22 cellular contexts compared by ENCODE assay signal in the genomic region with DNA sequence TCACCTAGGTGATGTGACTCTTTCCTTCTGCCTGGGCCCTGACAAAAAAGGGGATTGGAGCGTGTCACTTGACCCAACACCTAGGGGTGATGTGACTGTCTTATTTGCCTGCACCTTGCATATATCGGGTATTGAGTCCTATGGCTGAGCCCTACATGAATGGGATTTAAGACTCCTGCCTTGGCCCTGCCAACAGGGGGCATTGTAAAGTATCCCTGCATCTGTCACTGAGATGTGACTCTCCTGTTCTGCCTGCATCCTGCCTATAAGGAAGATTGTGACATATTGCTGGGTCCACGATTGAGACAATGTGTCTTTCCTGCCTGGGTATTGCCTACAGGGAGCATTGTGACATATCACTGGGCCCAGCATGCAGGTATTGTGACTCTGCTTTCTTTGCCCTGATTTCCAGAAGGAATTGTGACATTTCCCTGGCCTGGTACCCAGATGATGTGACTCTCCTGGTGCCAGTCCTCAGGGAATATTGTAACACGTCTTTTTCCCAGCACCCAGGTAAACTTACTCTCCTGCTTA. TPM values are rescaled to one million over a fixed set of nuclear protein-coding genes. Genes with fewer than 3 reads are reported as not detected.
DNase-seq lines count a peak whose midpoint lies in the region; ATAC-seq, FAIRE-seq and TF ChIP-seq lines count a peak whose summit lies in the region.
"Had no signal": no experiment of that assay in that cellular context is flagged by ENCODE, and none has a peak within 500 bp of the region (broad histone marks: within the 10 kb centered on the region; RNA-seq: fewer than 3 reads in every experiment).

No MANE protein-coding gene starts in this region.

- H3K4me3 ChIP-seq in Karpas-422 (ENCODE audit: low read length) (no peak overlapping the region), K562 (no peak overlapping the region), suprapubic skin (no peak overlapping the region), heart left ventricle (no peak overlapping the region), H7 (ENCODE audit: insufficient read depth, low read depth, low read length) (no peak overlapping the region)

- H3K79me2 ChIP-seq in Karpas-422 (ENCODE audit: low read length), result no peaks in the 10 kb centered on the region
- no peaks in the 10 kb centered on the region for H3K79me2 ChIP-seq in K562 (ENCODE audit: control insufficient read depth, insufficient read depth, low read length)

- H3K4me3 Mint-ChIP-seq in activated T-helper 1 cell treated with anti-CD3 and anti-CD28 coated beads, Interleukin-12 subunit alpha, Interleukin-12 subunit beta, Interleukin-2, Interleukin-4 antibody, amounts not matched to agents 30 ng/mL and 10 ng/mL and 1 ng/mL, durations not matched to agents 14 hours and 24 hours and 36 hours, result no peak overlapping the region
- H3K4me3 Mint-ChIP-seq: CD4-positive, alpha-beta memory T cell had no signal

- H3K27ac ChIP-seq in Karpas-422 (ENCODE audit: low read length) (no peak overlapping the region), K562 (ENCODE audit: extremely low read depth, low read depth, low read length) (no peak overlapping the region), suprapubic skin (peak overlapping the region; percentile 67), heart left ventricle (no peak overlapping the region)
- H3K27ac ChIP-seq: HL-60 had no signal

- H3K4me2 ChIP-seq in Karpas-422 (ENCODE audit: low read depth, low read length, poor library complexity, severe bottlenecking) (no peak overlapping the region), K562 (ENCODE audit: insufficient read depth, low read length) (no peak overlapping the region)

- H4K20me1 ChIP-seq in Karpas-422 (ENCODE audit: insufficient read depth, low read depth, low read length), result no peaks in the 10 kb centered on the region
- H4K20me1 ChIP-seq in K562 (replicated peaks; ENCODE audit: control insufficient read depth, insufficient read depth, low read length), result no peaks in the 10 kb centered on the region

- H3K27me3 Mint-ChIP-seq in activated T-helper 1 cell treated with anti-CD3 and anti-CD28 coated beads, Interleukin-12 subunit alpha, Interleukin-12 subunit beta, Interleukin-2, Interleukin-4 antibody, amounts not matched to agents 30 ng/mL and 10 ng/mL and 1 ng/mL, durations not matched to agents 14 hours and 24 hours and 36 hours (ENCODE audit: insufficient read depth), result no peaks in the 10 kb centered on the region
- H3K27me3 Mint-ChIP-seq: CD4-positive, alpha-beta memory T cell had no signal

- TF ChIP-seq RAD21 in K562 (CRISPR knock-in tag; conservative IDR thresholded peaks at IDR 0.05 in 1 of 2, IDR thresholded peaks at IDR 0.05 in 1 of 2), result 0 out of 4 replicates have a peak, but pooled peaks of 1 of the 2 experiments have one; percentile 5

- H3K9ac ChIP-seq in Karpas-422 (ENCODE audit: low read length) (no peak overlapping the region), K562 (ENCODE audit: insufficient read depth in 1 of 2, low read depth in 2 of 2, low read length in 2 of 2) (no peak overlapping the region)

- H3K27me3 ChIP-seq in Karpas-422 (ENCODE audit: low read length), result no peaks in the 10 kb centered on the region
- H3K27me3 ChIP-seq in K562 (ENCODE audit: control insufficient read depth in 2 of 2, insufficient read depth in 2 of 2, low read length in 2 of 2), result no peaks in the 10 kb centered on the region
- no peaks in the 10 kb centered on the region for H3K27me3 ChIP-seq in suprapubic skin
- H3K27me3 ChIP-seq in heart left ventricle, result no peaks in the 10 kb centered on the region
- H3K27me3 ChIP-seq in H7 (ENCODE audit: control insufficient read depth, insufficient read depth, low read length), result no peaks in the 10 kb centered on the region

- TF ChIP-seq POLR2A in K562 (conservative IDR thresholded peaks at IDR 0.05) (no peak), suprapubic skin (IDR thresholded peaks at IDR 0.05) (no peak), heart left ventricle (IDR thresholded peaks at IDR 0.05) (no peak)

- no peaks in the 10 kb centered on the region for H3K9me2 ChIP-seq in Karpas-422 (replicated peaks; ENCODE audit: insufficient read depth, low read length)

- 0 out of 3 replicates have a peak, but pooled peaks have one; percentile 38 for ATAC-seq in K562
- no peak for ATAC-seq in heart left ventricle
- ATAC-seq: SK-N-SH treated with all-trans-retinoic acid at 6 μM for 48 hours had no signal

- FAIRE-seq in K562 (lab: Jason Lieb, UNC), result no peak
- FAIRE-seq: A204.1 had no signal

- peak; percentile 15 for DNase-seq in NCI-H2171 treated with DMSO at 0.1 percent for 48 hours (lab: John Stamatoyannopoulos, UW)
- DNase-seq in NCI-H2171 (lab: John Stamatoyannopoulos, UW), result no peak
- DNase-seq in Karpas-422, result peak; percentile 57
- DNase-seq in K562 (ENCODE audit: extremely low read depth in 1 of 4, low spot score in 3 of 4), result no peak
- DNase-seq in suprapubic skin (ENCODE audit: low spot score in 2 of 2), result no peak
- no peak for DNase-seq in heart left ventricle
- DNase-seq in activated T-helper 1 cell treated with anti-CD3 and anti-CD28 coated beads, Interleukin-12 subunit alpha, Interleukin-12 subunit beta, Interleukin-2, Interleukin-4 antibody, amounts not matched to agents 30 ng/mL and 10 ng/mL and 1 ng/mL, durations not matched to agents 14 hours and 24 hours and 36 hours (ENCODE audit: low spot score), result no peak
- DNase-seq in H7, result no peak
- DNase-seq: CD4-positive, alpha-beta memory T cell; DMS79; IMR-90; Kasumi-1; MM.1S; NCI-H1092 treated with DMSO at 0.1 percent for 48 hours; NCI-H2081; NCI-H510A treated with DMSO at 0.1 percent for 48 hours; NCI-H774; RPMI8226; SIG-M5 had no signal

- POLR2A ChIA-PET in K562 (lab: Yijun Ruan, JAX), result interaction anchor here (0.6 kb wide), 1 partner anchor 167 kb away, joined by 3 read pairs; no protein-coding TSS in a partner anchor

- H3K9me3 Mint-ChIP-seq in activated T-helper 1 cell treated with anti-CD3 and anti-CD28 coated beads, Interleukin-12 subunit alpha, Interleukin-12 subunit beta, Interleukin-2, Interleukin-4 antibody, amounts not matched to agents 30 ng/mL and 10 ng/mL and 1 ng/mL, durations not matched to agents 14 hours and 24 hours and 36 hours, result peaks cover 31% of the 10 kb centered on the region

- BruUV-seq in K562 (replicated peaks; lab: Mats Ljungman, UMichigan), result no TSS peak

- H3K9me1 ChIP-seq in K562 (ENCODE audit: control insufficient read depth, insufficient read depth, low read length), result no peaks in the 10 kb centered on the region

- H3K9me3 ChIP-seq in Karpas-422 (ENCODE audit: low read length) (no peaks in the 10 kb centered on the region), K562 (replicated peaks; ENCODE audit: control insufficient read depth, insufficient read depth, low read depth, low read length) (no peaks in the 10 kb centered on the region), suprapubic skin (no peaks in the 10 kb centered on the region), heart left ventricle (no peaks in the 10 kb centered on the region)

- no peaks in the 10 kb centered on the region for H3K36me3 Mint-ChIP-seq in activated T-helper 1 cell treated with anti-CD3 and anti-CD28 coated beads, Interleukin-12 subunit alpha, Interleukin-12 subunit beta, Interleukin-2, Interleukin-4 antibody, amounts not matched to agents 30 ng/mL and 10 ng/mL and 1 ng/mL, durations not matched to agents 14 hours and 24 hours and 36 hours (ENCODE audit: low read depth)
- H3K36me3 Mint-ChIP-seq: CD4-positive, alpha-beta memory T cell had no signal

- no peak overlapping the region for H3K27ac Mint-ChIP-seq in activated T-helper 1 cell treated with anti-CD3 and anti-CD28 coated beads, Interleukin-12 subunit alpha, Interleukin-12 subunit beta, Interleukin-2, Interleukin-4 antibody, amounts not matched to agents 30 ng/mL and 10 ng/mL and 1 ng/mL, durations not matched to agents 14 hours and 24 hours and 36 hours
- H3K27ac Mint-ChIP-seq: CD4-positive, alpha-beta memory T cell had no signal

- no peaks in the 10 kb centered on the region for H3K4me1 Mint-ChIP-seq in activated T-helper 1 cell treated with anti-CD3 and anti-CD28 coated beads, Interleukin-12 subunit alpha, Interleukin-12 subunit beta, Interleukin-2, Interleukin-4 antibody, amounts not matched to agents 30 ng/mL and 10 ng/mL and 1 ng/mL, durations not matched to agents 14 hours and 24 hours and 36 hours (ENCODE audit: low read depth)
- H3K4me1 Mint-ChIP-seq: CD4-positive, alpha-beta memory T cell had no signal

- H3K4me1 ChIP-seq in Karpas-422 (ENCODE audit: low read length) (no peaks in the 10 kb centered on the region), K562 (replicated peaks in 1 of 2; ENCODE audit: control insufficient read depth in 2 of 2, insufficient read depth in 2 of 2, low read length in 2 of 2) (no peaks in the 10 kb centered on the region), suprapubic skin (peaks cover 19% of the 10 kb centered on the region), heart left ventricle (no peaks in the 10 kb centered on the region)

- in situ Hi-C loops in K562 (cut with MboI), result no loop called here

- TF ChIP-seq CTCF in K562 (IDR thresholded peaks at IDR 0.05 in 2 of 3, conservative IDR thresholded peaks at IDR 0.05 in 1 of 3; ENCODE audit: insufficient read depth in 2 of 3, low read depth in 1 of 3, low read length in 3 of 3) (peak in 2 of 3 experiments; percentile 27 to 40; a peak in 2 of 6 replicates), suprapubic skin (IDR thresholded peaks at IDR 0.05) (no peak), heart left ventricle (IDR thresholded peaks at IDR 0.05) (no peak)

- TF ChIP-seq EP300 in K562 (IDR thresholded peaks at IDR 0.05; ENCODE audit: low read length) (no peak), suprapubic skin (IDR thresholded peaks at IDR 0.05) (no peak)

- H2AFZ ChIP-seq in Karpas-422 (ENCODE audit: low read length) (no peak overlapping the region), K562 (ENCODE audit: low read depth, low read length) (no peak overlapping the region)

- 4% methylated on average over 4 of the region's 4 CpGs for WGBS in K562 (ENCODE audit: insufficient coverage, low coverage, missing lambda C conversion rate)
- 73% methylated on average over 4 of the region's 4 CpGs for WGBS in suprapubic skin
- 75 to 83% (median 80%) methylated on average over 4 of the region's 4 CpGs for WGBS in heart left ventricle, 4 donors

- intact Hi-C loops in K562 (cut with micrococcal nuclease), result no loop called here
- intact Hi-C loops in heart left ventricle (cut with DNase I), result no loop called here
- intact Hi-C loops in activated T-helper 1 cell treated with anti-CD3 and anti-CD28 coated beads, Interleukin-12 subunit alpha, Interleukin-12 subunit beta, Interleukin-2, Interleukin-4 antibody, amounts not matched to agents 30 ng/mL and 10 ng/mL and 1 ng/mL, durations not matched to agents 14 hours and 24 hours and 36 hours (cut with micrococcal nuclease), result no loop called here

- H3K36me3 ChIP-seq in Karpas-422 (ENCODE audit: insufficient read depth, low read length), result no peaks in the 10 kb centered on the region
- no peaks in the 10 kb centered on the region for H3K36me3 ChIP-seq in K562 (ENCODE audit: control insufficient read depth, insufficient read depth, low read length)
- no peaks in the 10 kb centered on the region for H3K36me3 ChIP-seq in suprapubic skin
- H3K36me3 ChIP-seq in heart left ventricle, result no peaks in the 10 kb centered on the region
- no peaks in the 10 kb centered on the region for H3K36me3 ChIP-seq in H7 (replicated peaks; ENCODE audit: control insufficient read depth, insufficient read depth, low read length)

- CTCF ChIA-PET in K562 (lab: Yijun Ruan, JAX; ENCODE audit: low intra/inter-chr PET ratio), result no interaction called here

RNA-seq across cellular contexts. Expression of gene ZNF107, which starts 14.2 kb away (rescaled TPM):
- total RNA-seq in Karpas-422 (2014; rRNA removed; shearing (Covaris generic); ENCODE audit: low replicate concordance), result 18.1 and 36.7 TPM in 2 replicates
- 13.9 and 28.5 TPM in 2 replicates for total RNA-seq in K562 (2011; cell fraction: chromatin; rRNA removed; ENCODE audit: low replicate concordance)
- total RNA-seq in K562 (2011; cell fraction: nucleolus; rRNA removed), result 6.3 and 10.4 TPM in 2 replicates
- total RNA-seq in K562 (2011; cell fraction: nucleoplasm; rRNA removed), result 14.0 and 20.2 TPM in 2 replicates
- total RNA-seq in K562 (2014; rRNA removed) (5.3 and 7.1 TPM in 2 replicates), K562 (2014; rRNA removed; fragmentation: Illumina TruSeq; extraction: Trizol) (13.2 and 14.5 TPM in 2 replicates), K562 (2015; rRNA removed; fragmentation: Illumina TruSeq; extraction: Trizol) (14.1 and 14.2 TPM in 2 replicates), K562 (2021) (7.7 and 7.9 TPM in 2 replicates), suprapubic skin (10 to 100 TPM; 14.4 to 22.8 (median 16.5) TPM), heart left ventricle (1 to 10 TPM; 1.2 to 4.0 (median 1.8) TPM)
- polyA plus RNA-seq in K562 (2011; rRNA removed) (5.7 and 6.7 TPM in 2 replicates), K562 (2014; fragmentation: Illumina TruSeq; extraction: Trizol) (9.8 and 13.1 TPM in 2 replicates), K562 (2014; fragmentation: Nextera tagmentation; extraction: Ambion mirVana) (1 to 10 TPM; 2.4 to 4.5 TPM), K562 (2014; rRNA removed) (8.9 and 9.3 TPM in 2 replicates), heart left ventricle (1 to 10 TPM in 1 of 2 donors, under 1 TPM in 1; 0.91 to 1.4 TPM)
- polyA plus RNA-seq in K562 (2011; cell fraction: cytosol; rRNA removed), result 2.7 and 3.2 TPM in 2 replicates
- 6.6 and 8.4 TPM in 2 replicates for polyA plus RNA-seq in K562 (2011; cell fraction: nucleus; rRNA removed)
- polyA plus RNA-seq in K562 (2012), result 4.3 and 5.9 TPM in 2 replicates
- polyA minus RNA-seq in K562 (2011; rRNA and poly(A)+ RNA removed), result 10.5 and 12.3 TPM in 2 replicates
- polyA minus RNA-seq in K562 (2011; cell fraction: cytosol; rRNA and poly(A)+ RNA removed), result 2.3 and 6.4 TPM in 2 replicates
- polyA minus RNA-seq in K562 (2011; cell fraction: nucleus; rRNA and poly(A)+ RNA removed), result 7.1 and 8.9 TPM in 2 replicates
- total RNA-seq in activated T-helper 1 cell treated with anti-CD3 and anti-CD28 coated beads, Interleukin-12 subunit alpha, Interleukin-12 subunit beta, Interleukin-2, Interleukin-4 antibody, amounts not matched to agents 30 ng/mL and 10 ng/mL and 1 ng/mL, durations not matched to agents 14 hours and 24 hours and 36 hours, result 12.6 and 13.5 TPM in 2 replicates
- not detected in 2 replicates for total RNA-seq in H7 (2014; rRNA removed; shearing (Covaris generic))

Comparison
In these comparisons a context has a peak if more than half of its experiments do, and no peak if none do; other contexts are left out.
1. DNase-seq: peak in NCI-H2171 treated with DMSO at 0.1 percent for 48 hours (single experiment) and Karpas-422 (single experiment); none in NCI-H2171 (single experiment), K562 (0 of 4), suprapubic skin (0 of 2), heart left ventricle (0 of 5), activated T-helper 1 cell treated with anti-CD3 and anti-CD28 coated beads, Interleukin-12 subunit alpha, Interleukin-12 subunit beta, Interleukin-2, Interleukin-4 antibody, amounts not matched to agents 30 ng/mL and 10 ng/mL and 1 ng/mL, durations not matched to agents 14 hours and 24 hours and 36 hours (single experiment) and H7 (single experiment).
2. CTCF ChIP-seq: peak in K562 (2 of 3); none in suprapubic skin (0 of 2) and heart left ventricle (0 of 12).